ENCODE assay signal across 38 cellular contexts in genomic region chr11:32864555-32864954, GRCh38. TPM values are rescaled to one million over a fixed set of nuclear protein-coding genes. Genes with fewer than 3 reads are reported as not detected.
"Had no signal": no experiment of that assay in that cellular context is flagged by ENCODE, and none has a peak within 500 bp of the region (broad histone marks: within the 10 kb centered on the region; RNA-seq: fewer than 3 reads in every experiment).

No MANE protein-coding gene starts in this region.

- H3K4me3 Mint-ChIP-seq: activated naive CD4-positive, alpha-beta T cell treated with anti-CD3 and anti-CD28 coated beads for 36 hours; activated naive CD4-positive, alpha-beta T cell treated with anti-CD3 and anti-CD28 coated beads, Interleukin-2, amount 10 ng/mL, durations not matched to agents 7 days and 5 days; activated naive CD4-positive, alpha-beta T cell treated with anti-CD3 and anti-CD28 coated beads, Interleukin-2, amount 50 U/mL, for 24 hours; activated naive CD8-positive, alpha-beta T cell; activated naive CD8-positive, alpha-beta T cell treated with anti-CD3 and anti-CD28 coated beads for 36 hours; activated naive CD8-positive, alpha-beta T cell treated with anti-CD3 and anti-CD28 coated beads, Interleukin-2, amount 10 ng/mL, durations not matched to agents 7 days and 5 days; activated naive CD8-positive, alpha-beta T cell treated with anti-CD3 and anti-CD28 coated beads, Interleukin-2, amount 50 U/mL, for 24 hours; activated T-cell treated with anti-CD3 and anti-CD28 coated beads, Interleukin-2, amount 50 U/mL, for 24 hours; activated T-cell treated with anti-CD3 and anti-CD28 coated beads, Interleukin-2, amount 50 U/mL, for 4 hours; activated T-cell treated with anti-CD3 and anti-CD28 coated beads, Interleukin-2, amount 50 U/mL, for 72 hours; activated T-helper 1 cell treated with anti-CD3 and anti-CD28 coated beads, Interleukin-12 subunit alpha, Interleukin-12 subunit beta, Interleukin-2, Interleukin-4 antibody, amounts not matched to agents 30 ng/mL and 10 ng/mL and 1 ng/mL, durations not matched to agents 14 hours and 24 hours and 36 hours; activated T-helper 17 cell treated with anti-CD3 and anti-CD28 coated beads, Interleukin-2, amount 50 U/mL, for 72 hours; brain; central memory CD8-positive, alpha-beta T cell had no signal

- H3K4me1 ChIP-seq: adrenal gland, ascending aorta, body of pancreas, breast epithelium had no signal

- H3K9me3 Mint-ChIP-seq: activated naive CD4-positive, alpha-beta T cell treated with anti-CD3 and anti-CD28 coated beads for 36 hours; activated naive CD4-positive, alpha-beta T cell treated with anti-CD3 and anti-CD28 coated beads, Interleukin-2, amount 50 U/mL, for 24 hours; activated naive CD8-positive, alpha-beta T cell treated with anti-CD3 and anti-CD28 coated beads, Interleukin-2, amount 10 ng/mL, durations not matched to agents 7 days and 5 days; activated T-cell treated with anti-CD3 and anti-CD28 coated beads, Interleukin-2, amount 50 U/mL, for 24 hours; activated T-cell treated with anti-CD3 and anti-CD28 coated beads, Interleukin-2, amount 50 U/mL, for 4 hours; activated T-helper 17 cell treated with anti-CD3 and anti-CD28 coated beads, Interleukin-2, amount 50 U/mL, for 72 hours had no signal

- H3K36me3 ChIP-seq: adrenal gland, ascending aorta, brain microvascular endothelial cell, breast epithelium, cardiac muscle cell had no signal

- H3K27ac ChIP-seq: adrenal gland, ascending aorta, body of pancreas, brain microvascular endothelial cell, breast epithelium, cardiac muscle cell had no signal

- ATAC-seq: activated naive CD8-positive, alpha-beta T cell treated with anti-CD3 and anti-CD28 coated beads, Interleukin-2, amount 50 U/mL, for 24 hours; activated T-cell treated with anti-CD3 and anti-CD28 coated beads, Interleukin-2, amount 50 U/mL, for 4 hours; activated T-helper 17 cell treated with anti-CD3 and anti-CD28 coated beads, Interleukin-2, amount 50 U/mL, for 72 hours; body of pancreas had no signal

- H3K27me3 ChIP-seq: adrenal gland, ascending aorta, body of pancreas, brain microvascular endothelial cell, breast epithelium, cardiac muscle cell had no signal

- H3K4me1 Mint-ChIP-seq: activated naive CD4-positive, alpha-beta T cell treated with anti-CD3 and anti-CD28 coated beads, Interleukin-2, amount 10 ng/mL, durations not matched to agents 7 days and 5 days; activated naive CD4-positive, alpha-beta T cell treated with anti-CD3 and anti-CD28 coated beads, Interleukin-2, amount 50 U/mL, for 24 hours; activated naive CD8-positive, alpha-beta T cell treated with anti-CD3 and anti-CD28 coated beads for 36 hours; activated naive CD8-positive, alpha-beta T cell treated with anti-CD3 and anti-CD28 coated beads, Interleukin-2, amount 10 ng/mL, durations not matched to agents 7 days and 5 days; activated naive CD8-positive, alpha-beta T cell treated with anti-CD3 and anti-CD28 coated beads, Interleukin-2, amount 50 U/mL, for 24 hours; activated T-helper 17 cell treated with anti-CD3 and anti-CD28 coated beads, Interleukin-2, amount 50 U/mL, for 72 hours; brain; central memory CD8-positive, alpha-beta T cell had no signal

- DNase-seq: activated effector memory CD4-positive, alpha-beta T cell treated with anti-CD3 and anti-CD28 coated beads, Interleukin-2, amount 50 U/mL, for 16 hours; activated effector memory CD4-positive, alpha-beta T cell treated with Interleukin-2 at 50 U/mL for 16 hours; activated gamma-delta T cell; activated gamma-delta T cell treated with Interleukin-2 at 50 U/mL for 16 hours; activated naive CD4-positive, alpha-beta T cell; activated naive CD4-positive, alpha-beta T cell treated with anti-CD3 and anti-CD28 coated beads for 36 hours; activated naive CD4-positive, alpha-beta T cell treated with anti-CD3 and anti-CD28 coated beads, Interleukin-2, amount 10 ng/mL, durations not matched to agents 7 days and 5 days; activated naive CD4-positive, alpha-beta T cell treated with anti-CD3 and anti-CD28 coated beads, Interleukin-2, amount 50 U/mL, for 16 hours; activated naive CD4-positive, alpha-beta T cell treated with Interleukin-2 at 50 U/mL for 16 hours; activated naive CD8-positive, alpha-beta T cell treated with anti-CD3 and anti-CD28 coated beads for 36 hours; activated naive CD8-positive, alpha-beta T cell treated with anti-CD3 and anti-CD28 coated beads, Interleukin-2, amount 10 ng/mL, durations not matched to agents 7 days and 5 days; activated naive CD8-positive, alpha-beta T cell treated with anti-CD3 and anti-CD28 coated beads, Interleukin-2, amount 50 U/mL, for 24 hours; activated T-cell treated with anti-CD3 and anti-CD28 coated beads, Interleukin-2, amount 50 U/mL, for 1 hour; activated T-cell treated with anti-CD3 and anti-CD28 coated beads, Interleukin-2, amount 50 U/mL, for 24 hours; activated T-cell treated with anti-CD3 and anti-CD28 coated beads, Interleukin-2, amount 50 U/mL, for 4 hours; activated T-cell treated with anti-CD3 and anti-CD28 coated beads, Interleukin-2, amount 50 U/mL, for 48 hours; activated T-cell treated with anti-CD3 and anti-CD28 coated beads, Interleukin-2, amount 50 U/mL, for 72 hours; adrenal gland; amniotic stem cell; amygdala; aorta; body of pancreas; brain microvascular endothelial cell; caudate nucleus; central memory CD4-positive, alpha-beta T cell; cerebellar nuclear complex had no signal

- H3K4me3 ChIP-seq: adrenal gland, ascending aorta, body of pancreas, breast epithelium, cardiac muscle cell had no signal

- H3K27ac Mint-ChIP-seq: activated naive CD4-positive, alpha-beta T cell treated with anti-CD3 and anti-CD28 coated beads for 36 hours; activated naive CD4-positive, alpha-beta T cell treated with anti-CD3 and anti-CD28 coated beads, Interleukin-2, amount 10 ng/mL, durations not matched to agents 7 days and 5 days; activated naive CD4-positive, alpha-beta T cell treated with anti-CD3 and anti-CD28 coated beads, Interleukin-2, amount 50 U/mL, for 24 hours; activated naive CD4-positive, alpha-beta T cell treated with anti-CD3 and anti-CD28 coated beads, Interleukin-2, amount 50 U/mL, for 72 hours; activated naive CD8-positive, alpha-beta T cell; activated naive CD8-positive, alpha-beta T cell treated with anti-CD3 and anti-CD28 coated beads for 36 hours; activated naive CD8-positive, alpha-beta T cell treated with anti-CD3 and anti-CD28 coated beads, Interleukin-2, amount 10 ng/mL, durations not matched to agents 7 days and 5 days; activated naive CD8-positive, alpha-beta T cell treated with anti-CD3 and anti-CD28 coated beads, Interleukin-2, amount 50 U/mL, for 24 hours; activated T-cell treated with anti-CD3 and anti-CD28 coated beads, Interleukin-2, amount 50 U/mL, for 24 hours; activated T-cell treated with anti-CD3 and anti-CD28 coated beads, Interleukin-2, amount 50 U/mL, for 72 hours; activated T-helper 1 cell treated with anti-CD3 and anti-CD28 coated beads, Interleukin-12 subunit alpha, Interleukin-12 subunit beta, Interleukin-2, Interleukin-4 antibody, amounts not matched to agents 30 ng/mL and 10 ng/mL and 1 ng/mL, durations not matched to agents 14 hours and 24 hours and 36 hours; activated T-helper 17 cell treated with anti-CD3 and anti-CD28 coated beads, Interleukin-2, amount 50 U/mL, for 72 hours; activated T-helper 2 cell treated with anti-CD3 and anti-CD28 coated beads, Interferon-gamma antibody, Interleukin-2, Interleukin-4, amounts not matched to agents 10 μg/mL and 5 μg/mL and 100 μg/mL, durations not matched to agents 14 hours and 24 hours and 36 hours; brain had no signal

- H3K36me3 Mint-ChIP-seq: activated naive CD4-positive, alpha-beta T cell treated with anti-CD3 and anti-CD28 coated beads, Interleukin-2, amount 10 ng/mL, durations not matched to agents 7 days and 5 days; activated naive CD4-positive, alpha-beta T cell treated with anti-CD3 and anti-CD28 coated beads, Interleukin-2, amount 50 U/mL, for 24 hours; activated naive CD4-positive, alpha-beta T cell treated with anti-CD3 and anti-CD28 coated beads, Interleukin-2, amount 50 U/mL, for 72 hours; activated naive CD8-positive, alpha-beta T cell treated with anti-CD3 and anti-CD28 coated beads for 36 hours; activated naive CD8-positive, alpha-beta T cell treated with anti-CD3 and anti-CD28 coated beads, Interleukin-2, amount 10 ng/mL, durations not matched to agents 7 days and 5 days; brain had no signal

RNA-seq across cellular contexts. Expression of gene PRRG4, which starts 34.8 kb away (rescaled TPM):
- total RNA-seq: cardiac muscle cell, chondrocyte had no signal
